1 cellular context compared by ENCODE assay signal in genomic region chr20:51169813-51170212, GRCh38.
TF ChIP-seq lines count a peak whose summit lies in the region.

No MANE protein-coding gene starts in this region.

TF ChIP-seq in H1, 55 proteins besides CTCF, POLR2A, EP300 and RAD21:
- no peak for TF ChIP-seq CHD7 (IDR thresholded peaks at IDR 0.05; ENCODE audit: insufficient replicate concordance, low read length)
- no peak for TF ChIP-seq NRF1 (IDR thresholded peaks at IDR 0.05; ENCODE audit: low read depth, low read length)
- TF ChIP-seq KDM1A (IDR thresholded peaks at IDR 0.05; ENCODE audit: borderline replicate concordance, low read length): no peak
- no peak for TF ChIP-seq TCF12 (IDR thresholded peaks at IDR 0.05; ENCODE audit: low read depth, low read length)
- no peak for TF ChIP-seq CEBPB (IDR thresholded peaks at IDR 0.05; ENCODE audit: low read depth, low read length)
- no peak for TF ChIP-seq CBX8 (IDR thresholded peaks at IDR 0.05; ENCODE audit: borderline replicate concordance, low read depth, low read length)
- no peak for TF ChIP-seq RFX5 (IDR thresholded peaks at IDR 0.05; ENCODE audit: borderline replicate concordance, low read depth, low read length)
- no peak for TF ChIP-seq SIRT6 (IDR thresholded peaks at IDR 0.05; ENCODE audit: low read length)
- no peak for TF ChIP-seq KDM4A (IDR thresholded peaks at IDR 0.05; ENCODE audit: low read depth, low read length, severe bottlenecking)
- no peak for TF ChIP-seq SAP30 (IDR thresholded peaks at IDR 0.05; ENCODE audit: insufficient read depth, insufficient replicate concordance, low read length)
- TF ChIP-seq SIX5 (IDR thresholded peaks at IDR 0.05; ENCODE audit: low read depth, low read length): no peak
- TF ChIP-seq GTF2F1 (IDR thresholded peaks at IDR 0.05; ENCODE audit: borderline replicate concordance, low read depth, low read length): no peak
- no peak for TF ChIP-seq E2F6 (IDR thresholded peaks at IDR 0.05)
- no peak for TF ChIP-seq SIN3A (conservative IDR thresholded peaks at IDR 0.05 in 1 of 2, IDR thresholded peaks at IDR 0.05 in 1 of 2; ENCODE audit: low read depth in 1 of 2, low read length in 2 of 2)
- no peak for TF ChIP-seq YY1 (IDR thresholded peaks at IDR 0.05; ENCODE audit: low read depth, low read length)
- no peak for TF ChIP-seq EGR1 (IDR thresholded peaks at IDR 0.05; ENCODE audit: borderline replicate concordance, low read depth, low read length)
- TF ChIP-seq, protein P1, sequence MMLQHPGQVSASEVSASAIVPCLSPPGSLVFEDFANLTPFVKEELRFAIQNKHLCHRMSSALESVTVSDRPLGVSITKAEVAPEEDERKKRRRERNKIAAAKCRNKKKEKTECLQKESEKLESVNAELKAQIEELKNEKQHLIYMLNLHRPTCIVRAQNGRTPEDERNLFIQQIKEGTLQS (IDR thresholded peaks at IDR 0.05; ENCODE audit: insufficient read depth, low read depth, low read length): no peak
- TF ChIP-seq MAFK (IDR thresholded peaks at IDR 0.05; ENCODE audit: low read depth, low read length): no peak
